Comparison of ENCODE assay signal across 28 cellular contexts in genomic region chr1:31447210-31447609, GRCh38. TPM values are rescaled to one million over a fixed set of nuclear protein-coding genes. Genes with fewer than 3 reads are reported as not detected.
DNase-seq lines count a peak whose midpoint lies in the region; FAIRE-seq and TF ChIP-seq lines count a peak whose summit lies in the region.
"Had no signal": no experiment of that assay in that cellular context is flagged by ENCODE, and none has a peak within 500 bp of the region (broad histone marks: within the 10 kb centered on the region; RNA-seq: fewer than 3 reads in every experiment).

No MANE protein-coding gene starts in this region.

- H3K4me1 Mint-ChIP-seq in H9, result no peaks in the 10 kb centered on the region
- no peaks in the 10 kb centered on the region for H3K4me1 Mint-ChIP-seq in type B pancreatic cell (ENCODE audit: unreplicated experiment)
- H3K4me1 Mint-ChIP-seq: activated T-helper 17 cell treated with anti-CD3 and anti-CD28 coated beads, Interleukin-2, amount 50 U/mL, for 72 hours; IgD-negative memory B cell; neural crest cell had no signal

- no peaks in the 10 kb centered on the region for H3K36me3 Mint-ChIP-seq in H9 (ENCODE audit: insufficient read depth in 1 of 3, low read depth in 3 of 3)
- H3K36me3 Mint-ChIP-seq in type B pancreatic cell, result no peaks in the 10 kb centered on the region
- H3K36me3 Mint-ChIP-seq: activated CD4-positive, alpha-beta memory T cell treated with anti-CD3 and anti-CD28 coated beads for 36 hours had no signal

- H4K91ac ChIP-seq in H9 (ENCODE audit: insufficient read length, low read depth, low read length), result no peak overlapping the region

- H3K4me3 ChIP-seq in BE2C (ENCODE audit: low read depth, low read length), result no peak overlapping the region
- H3K4me3 ChIP-seq in fibroblast of villous mesenchyme (ENCODE audit: low read depth, low read length), result no peak overlapping the region
- H3K4me3 ChIP-seq: BLaER1 treated with 17β-estradiol and CSF1 and Interleukin-3, amounts not matched to agents 10 nM and 100 nM; cardiac muscle cell; esophagus squamous epithelium; pancreas; SJCRH30; tibial artery had no signal

- H4K8ac ChIP-seq in H9 (replicated peaks; ENCODE audit: insufficient read length, low read depth, low read length), result no peak overlapping the region

- H3K27me3 ChIP-seq in BE2C, result no peaks in the 10 kb centered on the region
- H3K27me3 ChIP-seq in H9 (ENCODE audit: insufficient read depth, low read length), result no peaks in the 10 kb centered on the region
- H3K27me3 ChIP-seq: BLaER1 treated with 17β-estradiol and CSF1 and Interleukin-3, amounts not matched to agents 10 nM and 100 nM; cardiac muscle cell; pancreas; SJCRH30 had no signal

- H3K9me3 Mint-ChIP-seq in H9 (peaks cover 11 to 15% of the 10 kb centered on the region in 2 experiments), type B pancreatic cell (peaks cover under 1% of the 10 kb centered on the region)
- H3K9me3 Mint-ChIP-seq: activated naive CD4-positive, alpha-beta T cell treated with anti-CD3 and anti-CD28 coated beads, Interleukin-2, amount 50 U/mL, for 72 hours; activated T-helper 17 cell treated with anti-CD3 and anti-CD28 coated beads, Interleukin-2, amount 50 U/mL, for 72 hours had no signal

- H2AFZ ChIP-seq in H9 (ENCODE audit: low read length), result no peak overlapping the region

- DNase-seq in BE2C (no peak), H9 (no peak), NCI-H82 (lab: John Stamatoyannopoulos, UW) (peak; percentile 81), fibroblast of villous mesenchyme (ENCODE audit: low read depth) (peak; percentile 12), NOMO-1 (lab: John Stamatoyannopoulos, UW; ENCODE audit: unreplicated experiment in 2 of 2) (no peak), D721Med (ENCODE audit: insufficient read length, low spot score) (no peak), type B pancreatic cell (ENCODE audit: extremely low spot score, unreplicated experiment) (no peak)
- DNase-seq in activated effector memory CD4-positive, alpha-beta T cell treated with anti-CD3 and anti-CD28 coated beads, Interleukin-2, amount 50 U/mL, for 16 hours, result no peak
- DNase-seq: ACHN; activated CD4-positive, alpha-beta memory T cell treated with anti-CD3 and anti-CD28 coated beads for 36 hours; aorta; cortex of kidney; esophagus squamous epithelium; left cardiac atrium; NCI-H1092 treated with DMSO at 0.1 percent for 48 hours; NCI-H2029; NCI-H226; pancreas; SJCRH30; tibial artery had no signal

- no peaks in the 10 kb centered on the region for H3K23me2 ChIP-seq in H9 (ENCODE audit: insufficient read length, low read depth, low read length, poor library complexity, severe bottlenecking)

- H3K23ac ChIP-seq in H9 (ENCODE audit: insufficient read length, low read depth, low read length), result no peak overlapping the region

- no peaks in the 10 kb centered on the region for H3K4me1 ChIP-seq in BE2C
- H3K4me1 ChIP-seq in H9 (ENCODE audit: insufficient read depth, low read length), result no peaks in the 10 kb centered on the region
- H3K4me1 ChIP-seq: esophagus squamous epithelium, SJCRH30, tibial artery had no signal

- H3K36me3 ChIP-seq in BE2C, result no peaks in the 10 kb centered on the region
- H3K36me3 ChIP-seq: BLaER1 treated with 17β-estradiol and CSF1 and Interleukin-3, amounts not matched to agents 10 nM and 100 nM; cardiac muscle cell; esophagus squamous epithelium; pancreas; SJCRH30; tibial artery had no signal

- no peaks in the 10 kb centered on the region for H3K79me1 ChIP-seq in H9 (ENCODE audit: insufficient read depth, low read depth, low read length, poor library complexity, severe bottlenecking)

- no peak overlapping the region for H3K56ac ChIP-seq in H9 (ENCODE audit: insufficient read length, low read depth, low read length)

- H3K4me2 ChIP-seq in H9 (ENCODE audit: insufficient read depth, insufficient read length, low read length), result no peak overlapping the region
- H3K4me2 ChIP-seq: BLaER1 treated with 17β-estradiol and CSF1 and Interleukin-3, amounts not matched to agents 10 nM and 100 nM had no signal

- no peak overlapping the region for H2BK20ac ChIP-seq in H9 (ENCODE audit: low read depth, low read length, poor library complexity, severe bottlenecking)

- H3K14ac ChIP-seq in H9 (ENCODE audit: insufficient read depth, low read length), result no peak overlapping the region

- H3K27ac Mint-ChIP-seq in H9 (no peak overlapping the region), type B pancreatic cell (no peak overlapping the region)
- H3K27ac Mint-ChIP-seq: activated CD4-positive, alpha-beta memory T cell treated with anti-CD3 and anti-CD28 coated beads for 36 hours; activated naive CD4-positive, alpha-beta T cell treated with anti-CD3 and anti-CD28 coated beads, Interleukin-2, amount 50 U/mL, for 72 hours; activated T-helper 17 cell treated with anti-CD3 and anti-CD28 coated beads, Interleukin-2, amount 50 U/mL, for 72 hours; IgD-negative memory B cell had no signal

- no peak overlapping the region for H2BK5ac ChIP-seq in H9 (ENCODE audit: insufficient read length, low read length)

- no CpG with 5 or more reads among the region's 9 CpGs for WGBS in H9 (ENCODE audit: extremely low coverage, insufficient read length, low lambda C conversion rate)

- H4K20me1 ChIP-seq in H9 (ENCODE audit: control insufficient read depth, insufficient read depth, insufficient read length), result no peaks in the 10 kb centered on the region
- H4K20me1 ChIP-seq: BLaER1 treated with 17β-estradiol and CSF1 and Interleukin-3, amounts not matched to agents 10 nM and 100 nM had no signal

- H2BK15ac ChIP-seq in H9 (ENCODE audit: low read depth, low read length), result no peak overlapping the region

- H3K4me3 Mint-ChIP-seq in H9 (no peak overlapping the region), type B pancreatic cell (no peak overlapping the region)
- H3K4me3 Mint-ChIP-seq: activated CD4-positive, alpha-beta memory T cell treated with anti-CD3 and anti-CD28 coated beads for 36 hours; activated T-helper 17 cell treated with anti-CD3 and anti-CD28 coated beads, Interleukin-2, amount 50 U/mL, for 72 hours; IgD-negative memory B cell; neural crest cell had no signal

- TF ChIP-seq CTCF in BE2C (IDR thresholded peaks at IDR 0.05; ENCODE audit: low read depth, low read length) (0 out of 2 replicates have a peak, but pooled peaks have one; percentile 7), H9 (conservative IDR thresholded peaks at IDR 0.05) (0 out of 3 replicates have a peak, but pooled peaks have one; percentile 14), fibroblast of villous mesenchyme (IDR thresholded peaks at IDR 0.05; ENCODE audit: insufficient read depth, low read depth, low read length) (no peak), D721Med (IDR thresholded peaks at IDR 0.05; ENCODE audit: insufficient read depth, missing control alignments) (no peak), type B pancreatic cell (conservative IDR thresholded peaks at IDR 0.05) (no peak)

- H3K27me3 Mint-ChIP-seq in H9 (ENCODE audit: low read depth) (peaks cover 11% of the 10 kb centered on the region), type B pancreatic cell (peaks cover 4% of the 10 kb centered on the region)

- H4K5ac ChIP-seq in H9 (ENCODE audit: insufficient read length, low read depth, low read length), result no peak overlapping the region

- no peaks in the 10 kb centered on the region for H3K79me2 ChIP-seq in H9 (ENCODE audit: insufficient read depth, low read length)

- no peaks in the 10 kb centered on the region for H3K9me3 ChIP-seq in BE2C
- H3K9me3 ChIP-seq in H9 (ENCODE audit: control insufficient read depth, low read depth, low read length), result no peaks in the 10 kb centered on the region
- H3K9me3 ChIP-seq: pancreas had no signal

- no peak overlapping the region for H3K18ac ChIP-seq in H9 (ENCODE audit: insufficient read length, low read depth, low read length)

- H3T11ph ChIP-seq in H9 (ENCODE audit: low read length), result no peak overlapping the region

- H2BK120ac ChIP-seq in H9 (ENCODE audit: low read depth, low read length, poor library complexity, severe bottlenecking), result no peak overlapping the region

- H2AK5ac ChIP-seq in H9 (ENCODE audit: insufficient read length, low read length), result no peak overlapping the region

- FAIRE-seq in D721Med (lab: Jason Lieb, UNC), result no peak
- FAIRE-seq: frontal cortex, GM18507, pancreas had no signal

- no peak overlapping the region for H3K27ac ChIP-seq in H9 (ENCODE audit: insufficient read length, low read depth, low read length)
- H3K27ac ChIP-seq: BLaER1 treated with 17β-estradiol and CSF1 and Interleukin-3, amounts not matched to agents 10 nM and 100 nM; cardiac muscle cell; pancreas; SJCRH30; tibial artery had no signal

- H2BK12ac ChIP-seq in H9 (ENCODE audit: insufficient read length, low read depth, low read length), result no peak overlapping the region

- no peak overlapping the region for H3K9ac ChIP-seq in H9 (ENCODE audit: extremely low read depth, insufficient read length, low read length)
- H3K9ac ChIP-seq: BLaER1 treated with 17β-estradiol and CSF1 and Interleukin-3, amounts not matched to agents 10 nM and 100 nM had no signal

- no peak overlapping the region for H3K4ac ChIP-seq in H9 (ENCODE audit: low read depth, low read length)

RNA-seq across cellular contexts. Expression of gene SERINC2, which starts 34.2 kb away (rescaled TPM):
- 2.3 TPM for polyA plus RNA-seq in BE2C (2012; ENCODE audit: insufficient read depth, insufficient read length, low read depth)
- 14.1 and 14.7 TPM in 2 replicates for total RNA-seq in H9 (2021)
- total RNA-seq in fibroblast of villous mesenchyme, result 13.5 and 21.2 TPM in 2 replicates
- total RNA-seq in type B pancreatic cell (ENCODE audit: low replicate concordance), result 77.7 and 118 TPM in 2 replicates
- polyA plus RNA-seq: IgD-negative memory B cell had no signal

Comparison
In these comparisons a context has a peak if more than half of its experiments do, and no peak if none do; other contexts are left out.
1. DNase-seq: peak in NCI-H82 (single experiment) and fibroblast of villous mesenchyme (single experiment); none in BE2C (single experiment), H9 (single experiment), activated effector memory CD4-positive, alpha-beta T cell treated with anti-CD3 and anti-CD28 coated beads, Interleukin-2, amount 50 U/mL, for 16 hours (single experiment), NOMO-1 (0 of 2), D721Med (single experiment) and type B pancreatic cell (single experiment).
2. CTCF ChIP-seq: peak in BE2C (single experiment) and H9 (single experiment); none in fibroblast of villous mesenchyme (single experiment), D721Med (single experiment) and type B pancreatic cell (single experiment).